ENCODE assay signal across 19 cellular contexts in genomic region chr6:166501246-166501645, GRCh38.
"Had no signal": no experiment of that assay in that cellular context is flagged by ENCODE, and none has a peak within 500 bp of the region (broad histone marks: within the 10 kb centered on the region; RNA-seq: fewer than 3 reads in every experiment).

No MANE protein-coding gene starts in this region.

- DNase-seq: colonic mucosa; cortex of kidney; effector CD4-positive, alpha-beta T cell; effector memory CD4-positive, alpha-beta T cell; foreskin keratinocyte; hypothalamus; immature natural killer cell; islet precursor cell; kidney; kidney glomerular epithelial cell; left lung; left ventricle myocardium superior; lower lobe of right lung; mesenchymal stem cell; midbrain had no signal

- H3K27ac ChIP-seq: colonic mucosa, esophagus muscularis mucosa, foreskin keratinocyte, gastroesophageal sphincter, hepatocyte, left lung, lower lobe of right lung had no signal

- H3K27me3 ChIP-seq: colonic mucosa, esophagus muscularis mucosa, foreskin keratinocyte, gastroesophageal sphincter, heart left ventricle, hepatocyte, left lung had no signal

- H3K36me3 ChIP-seq: colonic mucosa had no signal

- ATAC-seq: foreskin keratinocyte, gastroesophageal sphincter, heart left ventricle, left lung, left ventricle myocardium superior, lower lobe of right lung had no signal

- H3K9me3 ChIP-seq: colonic mucosa, esophagus muscularis mucosa, gastroesophageal sphincter, heart left ventricle, left lung, lower lobe of right lung had no signal

- H3K4me1 ChIP-seq: colonic mucosa, foreskin keratinocyte, left lung, lower lobe of right lung had no signal

- H3K4me3 ChIP-seq: colonic mucosa, esophagus muscularis mucosa, gastroesophageal sphincter, heart left ventricle, hepatocyte, left lung, lower lobe of right lung had no signal
